Comparison of ENCODE assay signal across 10 cellular contexts in genomic region chr6:166005401-166005845, GRCh38.
A peak's percentile ranks its signal among the peaks of the same experiment; 100 is the strongest.
DNase-seq lines count a peak whose midpoint lies in the region; ATAC-seq and TF ChIP-seq lines count a peak whose summit lies in the region.
"Had no signal": no experiment of that assay in that cellular context is flagged by ENCODE, and none has a peak within 500 bp of the region (broad histone marks: within the 10 kb centered on the region; RNA-seq: fewer than 3 reads in every experiment).

No MANE protein-coding gene starts in this region.

- H3K4me3 ChIP-seq in epithelial cell of proximal tubule (ENCODE audit: low read depth, low read length) (peak overlapping the region; percentile 45), mucosa of descending colon (no peak overlapping the region), thymus (ENCODE audit: low read length) (peak overlapping the region; percentile 41)

- no peak overlapping the region for H3K27ac Mint-ChIP-seq in HFFc6
- H3K27ac Mint-ChIP-seq: stimulated activated naive CD8-positive, alpha-beta T cell treated with anti-CD3 and anti-CD28 coated beads, Interleukin-15, Interleukin-2, amounts not matched to agents 100 ng/mL and 50 ng/mL, for 24 hours had no signal

- peaks cover 42% of the 10 kb centered on the region for H3K27me3 ChIP-seq in thymus (ENCODE audit: control insufficient read depth, insufficient read depth)

- H3K27me3 Mint-ChIP-seq in HFFc6 (ENCODE audit: insufficient read depth) = no peaks in the 10 kb centered on the region; the same call in 1 of the 2 replicates

- DNase-seq in NCI-H748 treated with DMSO at 0.1 percent for 48 hours (lab: John Stamatoyannopoulos, UW) = peak; percentile 5
- DNase-seq in epithelial cell of proximal tubule (ENCODE audit: low read depth) = no peak
- no peak for DNase-seq in mucosa of descending colon
- no peak for DNase-seq in NOMO-1 treated with dmso at 0.1 percent for 144 hours (lab: John Stamatoyannopoulos, UW; ENCODE audit: unreplicated experiment)
- no peak for DNase-seq in HFFc6
- no peak for DNase-seq in NCI-H226
- no peak for DNase-seq in OCI-M1 (lab: John Stamatoyannopoulos, UW)
- DNase-seq: activated naive CD4-positive, alpha-beta T cell had no signal

- no peaks in the 10 kb centered on the region for H3K4me1 ChIP-seq in mucosa of descending colon (ENCODE audit: low read depth)
- H3K4me1 ChIP-seq in thymus (ENCODE audit: control insufficient read depth, insufficient read depth, low read length) = peaks cover 4% of the 10 kb centered on the region

- no peaks in the 10 kb centered on the region for H3K9me3 ChIP-seq in mucosa of descending colon
- no peaks in the 10 kb centered on the region for H3K9me3 ChIP-seq in thymus (ENCODE audit: control insufficient read depth)

- no peaks in the 10 kb centered on the region for H3K36me3 ChIP-seq in mucosa of descending colon (ENCODE audit: low read depth)
- H3K36me3 ChIP-seq in thymus (ENCODE audit: control insufficient read depth, insufficient read depth) = no peaks in the 10 kb centered on the region

- TF ChIP-seq CTCF in epithelial cell of proximal tubule (conservative IDR thresholded peaks at IDR 0.05; ENCODE audit: low read depth, low read length) (no peak), mucosa of descending colon (IDR thresholded peaks at IDR 0.05) (no peak), HFFc6 (IDR thresholded peaks at IDR 0.05) (no peak)

- no peaks in the 10 kb centered on the region; the same call in 1 of the 2 replicates for H3K36me3 Mint-ChIP-seq in HFFc6 (ENCODE audit: low read depth)

- peaks cover 10% of the 10 kb centered on the region; the same call in 1 of the 2 replicates for H3K4me1 Mint-ChIP-seq in HFFc6 (ENCODE audit: low read depth)

- H3K27ac ChIP-seq in thymus (ENCODE audit: low read depth) = no peak overlapping the region

- ATAC-seq in mucosa of descending colon = peak; percentile 33

- intact Hi-C loops in mucosa of descending colon (cut with DNase I, micrococcal nuclease) = no loop called here

- H3K9me3 Mint-ChIP-seq in HFFc6 = peaks cover 12% of the 10 kb centered on the region
- H3K9me3 Mint-ChIP-seq: stimulated activated naive CD8-positive, alpha-beta T cell treated with anti-CD3 and anti-CD28 coated beads, Interleukin-15, Interleukin-2, amounts not matched to agents 100 ng/mL and 50 ng/mL, for 24 hours had no signal

- no peak overlapping the region for H3K4me3 Mint-ChIP-seq in HFFc6
- H3K4me3 Mint-ChIP-seq: stimulated activated naive CD8-positive, alpha-beta T cell treated with anti-CD3 and anti-CD28 coated beads, Interleukin-15, Interleukin-2, amounts not matched to agents 100 ng/mL and 50 ng/mL, for 24 hours had no signal

- 31% methylated on average over 19 of the region's 19 CpGs for WGBS in thymus
